In genomic region chr1:85134583-85135455, GRCh38 we compare ENCODE assay signal across 12 cellular contexts.
DNase-seq lines count a peak whose midpoint lies in the region; ATAC-seq, FAIRE-seq and TF ChIP-seq lines count a peak whose summit lies in the region.
"Had no signal": no experiment of that assay in that cellular context is flagged by ENCODE, and none has a peak within 500 bp of the region (broad histone marks: within the 10 kb centered on the region; RNA-seq: fewer than 3 reads in every experiment).

No MANE protein-coding gene starts in this region.

- peaks cover 10 to 15% of the 10 kb centered on the region in 2 donors for H3K4me1 ChIP-seq in left lung
- H3K4me1 ChIP-seq in gastrocnemius medialis, result no peaks in the 10 kb centered on the region
- peaks cover 11 to 22% (median 22%) of the 10 kb centered on the region in 3 donors for H3K4me1 ChIP-seq in pancreas

- in situ Hi-C loops in astrocyte of the spinal cord (cut with HindIII; ENCODE audit: low sequenced_read_pairs) (no loop called here), gastrocnemius medialis (cut with MboI; ENCODE audit: low sequenced_read_pairs in 4 of 4) (no loop called here)

- TF ChIP-seq POLR2A in gastrocnemius medialis (IDR thresholded peaks at IDR 0.05), result no peak

- no peak for FAIRE-seq in pancreas (lab: Jason Lieb, UNC)

- no peaks in the 10 kb centered on the region for H3K9me3 ChIP-seq in MG63
- H3K9me3 ChIP-seq in left lung, result no peaks in the 10 kb centered on the region
- H3K9me3 ChIP-seq in gastrocnemius medialis, result no peaks in the 10 kb centered on the region
- H3K9me3 ChIP-seq in pancreas, result no peaks in the 10 kb centered on the region
- H3K9me3 ChIP-seq: Peyer's patch, thoracic aorta had no signal

- intact Hi-C loops in left lung (cut with DNase I), result no loop called here
- intact Hi-C loops in gastrocnemius medialis (cut with DNase I; ENCODE audit: low total_unique reads), result no loop called here
- intact Hi-C loops in pancreas (cut with DNase I), result no loop called here

- H3K27ac ChIP-seq in left lung, result peak overlapping the region; percentile 56 to 70
- H3K27ac ChIP-seq in gastrocnemius medialis, result no peak overlapping the region
- H3K27ac ChIP-seq in pancreas, result no peak overlapping the region
- H3K27ac ChIP-seq: thoracic aorta had no signal

- TF ChIP-seq CTCF in astrocyte of the spinal cord (IDR thresholded peaks at IDR 0.05; ENCODE audit: low read depth, low read length) (no peak), left lung (IDR thresholded peaks at IDR 0.05) (no peak), gastrocnemius medialis (IDR thresholded peaks at IDR 0.05 in 4 of 5, conservative IDR thresholded peaks at IDR 0.05 in 1 of 5) (no peak), pancreas (IDR thresholded peaks at IDR 0.05) (no peak)

- DNase-seq in COLO668 (lab: John Stamatoyannopoulos, UW; ENCODE audit: unreplicated experiment) (peak; percentile 71), MG63 (peak; percentile 15), astrocyte of the spinal cord (ENCODE audit: low read depth, low spot score) (peak; percentile 18), left lung (peak in 1 of 2 donors; percentile 58), gastrocnemius medialis (no peak), pancreas (no peak)
- DNase-seq: activated naive CD8-positive, alpha-beta T cell treated with anti-CD3 and anti-CD28 coated beads for 36 hours; DND-41; Peyer's patch had no signal

- 57 to 63% methylated on average over 3 of the region's 3 CpGs for WGBS in pancreas, 2 donors

- H3K4me3 ChIP-seq in MG63 (no peak overlapping the region), astrocyte of the spinal cord (ENCODE audit: low read depth, low read length) (no peak overlapping the region), left lung (no peak overlapping the region), gastrocnemius medialis (no peak overlapping the region), pancreas (no peak overlapping the region)
- H3K4me3 ChIP-seq: Peyer's patch, thoracic aorta had no signal

- peak; percentile 79 for ATAC-seq in left lung
- no peak for ATAC-seq in gastrocnemius medialis
- no peak for ATAC-seq in HG03571 (IDR thresholded peaks at IDR 0.05; ENCODE audit: unreplicated experiment)
- ATAC-seq in HG03432 (IDR thresholded peaks at IDR 0.05; ENCODE audit: unreplicated experiment), result no peak
- ATAC-seq in pancreas, result no peak

- H3K36me3 ChIP-seq in MG63 (no peaks in the 10 kb centered on the region), left lung (no peaks in the 10 kb centered on the region), gastrocnemius medialis (no peaks in the 10 kb centered on the region), pancreas (no peaks in the 10 kb centered on the region)
- H3K36me3 ChIP-seq: Peyer's patch, thoracic aorta had no signal

- H3K27me3 ChIP-seq in MG63 (no peaks in the 10 kb centered on the region), left lung (no peaks in the 10 kb centered on the region), gastrocnemius medialis (no peaks in the 10 kb centered on the region), pancreas (no peaks in the 10 kb centered on the region)
- H3K27me3 ChIP-seq: Peyer's patch had no signal

Comparison
In these comparisons a context has a peak if more than half of its experiments do, and no peak if none do; other contexts are left out.
1. DNase-seq: peak in COLO668 (single experiment), MG63 (single experiment) and astrocyte of the spinal cord (single experiment); none in gastrocnemius medialis (0 of 2) and pancreas (0 of 6).
2. H3K27ac ChIP-seq: peak in left lung (2 of 2); none in gastrocnemius medialis (0 of 4) and pancreas (0 of 4).